Comparison of ENCODE assay signal across 19 cellular contexts in genomic region chr13:35891973-35892441, GRCh38.
DNase-seq lines count a peak whose midpoint lies in the region; ATAC-seq, FAIRE-seq and TF ChIP-seq lines count a peak whose summit lies in the region.
"Had no signal": no experiment of that assay in that cellular context is flagged by ENCODE, and none has a peak within 500 bp of the region (broad histone marks: within the 10 kb centered on the region; RNA-seq: fewer than 3 reads in every experiment).

No MANE protein-coding gene starts in this region.

- H2BK20ac ChIP-seq in H1 (ENCODE audit: low read length), result no peak overlapping the region

- H2BK12ac ChIP-seq in H1 (ENCODE audit: low read depth, low read length), result no peak overlapping the region

- no peak overlapping the region for H2BK120ac ChIP-seq in H1 (replicated peaks; ENCODE audit: low read depth, low read length)

- H4K91ac ChIP-seq in H1 (replicated peaks; ENCODE audit: insufficient read length, low read length), result no peak overlapping the region

- CTCF ChIA-PET in H1 (lab: Charles Lee; ENCODE audit: partially characterized antibody), result no interaction called here

- H2AFZ ChIP-seq in H1 (ENCODE audit: low read length), result no peak overlapping the region
- H2AFZ ChIP-seq: parathyroid adenoma had no signal

- H3K56ac ChIP-seq in H1 (replicated peaks; ENCODE audit: insufficient read length, low read depth, low read length), result no peak overlapping the region

- no peak overlapping the region for H2BK15ac ChIP-seq in H1 (ENCODE audit: low read length)

- H4K20me1 ChIP-seq in H1 (replicated peaks in 1 of 2; ENCODE audit: control insufficient read depth in 1 of 2, insufficient read depth in 2 of 2, low read length in 2 of 2), result no peaks in the 10 kb centered on the region

- H3K14ac ChIP-seq in H1 (ENCODE audit: insufficient read length), result no peak overlapping the region

- H3K4ac ChIP-seq in H1 (replicated peaks; ENCODE audit: insufficient read length, low read depth, low read length), result no peak overlapping the region

- no peak overlapping the region for H3K4me2 ChIP-seq in H1 (ENCODE audit: insufficient read depth in 1 of 2, low read depth in 2 of 2, low read length in 2 of 2)

- no peak for ATAC-seq in lung (ENCODE audit: insufficient read depth, low FRiP score)
- ATAC-seq in HG02885 (IDR thresholded peaks at IDR 0.05; ENCODE audit: poor library complexity, unreplicated experiment), result no peak
- ATAC-seq in HG02588 (IDR thresholded peaks at IDR 0.05; ENCODE audit: unreplicated experiment), result no peak
- ATAC-seq in HG02970 (IDR thresholded peaks at IDR 0.05; ENCODE audit: low FRiP score, unreplicated experiment), result no peak
- ATAC-seq: activated T-cell treated with anti-CD3 and anti-CD28 coated beads, Interleukin-2, amount 50 U/mL, for 72 hours; stimulated activated naive CD8-positive, alpha-beta T cell treated with anti-CD3 and anti-CD28 coated beads, Interleukin-15, Interleukin-2, amounts not matched to agents 100 U/mL and 50 U/mL, for 24 hours had no signal

- FAIRE-seq in H1 (lab: Jason Lieb, UNC), result no peak
- FAIRE-seq: D721Med, TTC549 had no signal

- H3K36me3 ChIP-seq in H1 (ENCODE audit: control insufficient read depth in 2 of 4, insufficient read depth in 4 of 4, low read length in 3 of 4), result no peaks in the 10 kb centered on the region
- H3K36me3 ChIP-seq in lung (ENCODE audit: control insufficient read depth in 2 of 2, insufficient read depth in 2 of 2, low read length in 2 of 2), result no peaks in the 10 kb centered on the region
- H3K36me3 ChIP-seq: vagina had no signal

- TF ChIP-seq EP300 in H1 (IDR thresholded peaks at IDR 0.05; ENCODE audit: borderline replicate concordance in 1 of 2, low read depth in 2 of 2, low read length in 2 of 2), result no peak

- H3K4me3 ChIP-seq in H1 (ENCODE audit: extremely low read depth in 1 of 4, insufficient read depth in 2 of 4, low read depth in 3 of 4, low read length in 4 of 4) (no peak overlapping the region), lung (no peak overlapping the region)
- H3K4me3 ChIP-seq: coronary artery, SK-N-MC, vagina had no signal

- H3K23ac ChIP-seq in H1 (ENCODE audit: insufficient read length), result no peak overlapping the region

- H3K23me2 ChIP-seq in H1 (ENCODE audit: low read depth, low read length), result no peaks in the 10 kb centered on the region

- H4K5ac ChIP-seq in H1 (ENCODE audit: insufficient read length, low read depth, low read length), result no peak overlapping the region

- no peak overlapping the region for H2AK5ac ChIP-seq in H1 (ENCODE audit: low read depth, low read length)

- no peak overlapping the region for H3K18ac ChIP-seq in H1 (ENCODE audit: extremely low read depth, low read length)

- H3K79me2 ChIP-seq in H1 (ENCODE audit: control insufficient read depth in 1 of 2, insufficient read depth in 2 of 2, low read length in 2 of 2), result no peaks in the 10 kb centered on the region
- H3K79me2 ChIP-seq: parathyroid adenoma had no signal

- H4K8ac ChIP-seq in H1 (ENCODE audit: extremely low read depth, insufficient read depth, low read length), result no peak overlapping the region

- no peaks in the 10 kb centered on the region for H3K79me1 ChIP-seq in H1 (ENCODE audit: low read depth, low read length)

- POLR2A ChIA-PET in H1 (lab: Charles Lee; ENCODE audit: partially characterized antibody), result no interaction called here

- no peak overlapping the region for H2BK5ac ChIP-seq in H1 (ENCODE audit: low read depth, low read length)

- H3K4me1 ChIP-seq in H1 (replicated peaks in 1 of 4; ENCODE audit: control insufficient read depth in 3 of 4, insufficient read depth in 4 of 4, low read length in 3 of 4) (peaks cover 0 to 3% (median 1%) of the 10 kb centered on the region in 4 experiments; a peak in 3 of 7 replicates), lung (ENCODE audit: control insufficient read depth in 2 of 2, insufficient read depth in 2 of 2, low read length in 2 of 2) (no peaks in the 10 kb centered on the region)
- H3K4me1 ChIP-seq: parathyroid adenoma, vagina had no signal

- H3K9ac ChIP-seq in H1 (replicated peaks in 1 of 4; ENCODE audit: extremely low read depth in 1 of 4, low read depth in 3 of 4, low read length in 3 of 4), result no peak overlapping the region
- H3K9ac ChIP-seq: parathyroid adenoma had no signal

- 81% methylated on average over 3 of the region's 3 CpGs; no CpG with 5 or more reads in 1 of the 2 experiments for WGBS in H1 (ENCODE audit: extremely low coverage in 1 of 2, insufficient coverage in 1 of 2, insufficient read length in 1 of 2, insufficient replicate concordance in 2 of 2, low coverage in 1 of 2, low lambda C conversion rate in 2 of 2, missing lambda C conversion rate in 1 of 2), 2 experiments
- 76 to 84% methylated on average over 3 of the region's 3 CpGs for WGBS in lung, 2 donors

- H3K27ac ChIP-seq in H1 (ENCODE audit: low read depth, low read length) (no peak overlapping the region), lung (ENCODE audit: low read depth in 1 of 2, low read length in 1 of 2) (no peak overlapping the region)
- H3K27ac ChIP-seq: coronary artery, parathyroid adenoma, SK-N-MC, vagina had no signal

- TF ChIP-seq CTCF in H1 (IDR thresholded peaks at IDR 0.05; ENCODE audit: control extremely low read depth in 1 of 3, insufficient read depth in 1 of 3, low read depth in 1 of 3, low read length in 3 of 3), result no peak
- no peak for TF ChIP-seq CTCF in lung (IDR thresholded peaks at IDR 0.05; ENCODE audit: control extremely low read depth, extremely low read depth)

- DNase-seq in Daoy (ENCODE audit: low read depth), result peak; percentile 62
- DNase-seq in RPMI7951 (ENCODE audit: low read depth), result peak; percentile 2
- DNase-seq in H1 (ENCODE audit: low read depth in 1 of 2, low spot score in 2 of 2), result no peak
- DNase-seq in lung (ENCODE audit: low spot score), result peak; percentile 17
- DNase-seq in AG20443 (ENCODE audit: low spot score), result no peak
- DNase-seq: activated CD4-positive, alpha-beta memory T cell treated with anti-CD3 and anti-CD28 coated beads for 36 hours; activated T-cell treated with anti-CD3 and anti-CD28 coated beads, Interleukin-2, amount 50 U/mL, for 72 hours; KG1; NCI-H1417; stimulated activated naive CD8-positive, alpha-beta T cell treated with anti-CD3 and anti-CD28 coated beads, Interleukin-15, Interleukin-2, amounts not matched to agents 100 U/mL and 50 U/mL, for 24 hours had no signal

- TF ChIP-seq RAD21 in H1 (IDR thresholded peaks at IDR 0.05 in 1 of 2, conservative IDR thresholded peaks at IDR 0.05 in 1 of 2; ENCODE audit: low read depth in 2 of 2, low read length in 2 of 2), result no peak

- no peaks in the 10 kb centered on the region for H3K27me3 ChIP-seq in H1 (replicated peaks in 1 of 4; ENCODE audit: control insufficient read depth in 3 of 4, extremely low read depth in 1 of 4, insufficient read depth in 3 of 4, low read length in 3 of 4)
- H3K27me3 ChIP-seq in lung (ENCODE audit: control insufficient read depth, insufficient read depth), result no peaks in the 10 kb centered on the region
- H3K27me3 ChIP-seq: vagina had no signal

- H3K9me3 ChIP-seq in H1 (ENCODE audit: insufficient read depth in 2 of 2, low read depth in 1 of 2, low read length in 1 of 2), result no peaks in the 10 kb centered on the region
- no peaks in the 10 kb centered on the region for H3K9me3 ChIP-seq in lung (ENCODE audit: control insufficient read depth in 2 of 2, insufficient read depth in 1 of 2, low read length in 1 of 2)
- H3K9me3 ChIP-seq: vagina had no signal

- no peak for TF ChIP-seq POLR2A in H1 (IDR thresholded peaks at IDR 0.05; ENCODE audit: control extremely low read depth in 1 of 2, low read depth in 2 of 2, low read length in 2 of 2)

TF ChIP-seq in H1, 55 proteins besides CTCF, POLR2A, EP300 and RAD21:
- TF ChIP-seq BACH1 (IDR thresholded peaks at IDR 0.05; ENCODE audit: low read length), result no peak
- TF ChIP-seq CEBPB (IDR thresholded peaks at IDR 0.05; ENCODE audit: low read depth, low read length), result peak; percentile 48; the same call in 1 of the 2 replicates
TF ChIP-seq in H1: peak in this region for 1.

Comparison
In these comparisons a context has a peak if more than half of its experiments do, and no peak if none do; other contexts are left out.
1. DNase-seq: peak in Daoy (single experiment), RPMI7951 (single experiment) and lung (single experiment); none in H1 (0 of 2) and AG20443 (single experiment).